21 cellular contexts compared by ENCODE assay signal in the genomic region with DNA sequence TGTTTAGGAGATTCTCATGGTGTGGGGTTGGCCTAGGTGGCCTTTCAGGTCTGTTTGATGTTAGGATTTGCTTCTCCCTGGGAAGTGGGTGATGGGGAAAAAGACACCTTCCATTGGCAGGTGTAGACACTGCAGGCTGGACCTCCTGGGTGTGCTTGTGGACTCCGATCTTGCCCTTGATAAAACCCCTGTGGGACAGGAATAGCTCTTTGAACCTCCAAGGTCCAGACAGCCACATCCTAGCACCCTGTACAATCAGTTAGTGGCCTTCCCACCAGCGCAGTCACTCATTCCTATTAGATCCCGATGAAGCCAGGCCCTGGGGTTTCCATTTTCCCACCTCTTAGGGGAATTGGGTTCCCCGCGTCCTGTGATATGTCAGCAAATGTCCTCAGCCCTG. TPM values are rescaled to one million over a fixed set of nuclear protein-coding genes. Genes with fewer than 3 reads are reported as not detected.
A peak's percentile ranks its signal among the peaks of the same experiment; 100 is the strongest.
DNase-seq lines count a peak whose midpoint lies in the region; ATAC-seq, FAIRE-seq and TF ChIP-seq lines count a peak whose summit lies in the region.
"Had no signal": no experiment of that assay in that cellular context is flagged by ENCODE, and none has a peak within 500 bp of the region (broad histone marks: within the 10 kb centered on the region; RNA-seq: fewer than 3 reads in every experiment).

No MANE protein-coding gene starts in this region.

- H3K4me3 ChIP-seq in HepG2 (replicated peaks in 1 of 3; ENCODE audit: insufficient read depth in 1 of 3, low read depth in 2 of 3, low read length in 3 of 3) (no peak overlapping the region), right lobe of liver (no peak overlapping the region), lower lobe of right lung (no peak overlapping the region), MG63 (no peak overlapping the region)
- H3K4me3 ChIP-seq: A549, HAP-1 had no signal

- no TSS peak for BruUV-seq in HepG2 (replicated peaks; lab: Mats Ljungman, UMichigan)

- 68% methylated on average over 4 of the region's 5 CpGs for WGBS in HepG2 (ENCODE audit: low lambda C conversion rate)
- WGBS in right lobe of liver (ENCODE audit: insufficient coverage, low coverage, low lambda C conversion rate, missing lambda C conversion rate), result 82% methylated on average over 2 of the region's 5 CpGs

- no peaks in the 10 kb centered on the region for H3K9me3 ChIP-seq in HepG2 (ENCODE audit: low read length)
- H3K9me3 ChIP-seq in right lobe of liver, result no peaks in the 10 kb centered on the region
- no peaks in the 10 kb centered on the region for H3K9me3 ChIP-seq in lower lobe of right lung
- H3K9me3 ChIP-seq in MG63, result no peaks in the 10 kb centered on the region
- H3K9me3 ChIP-seq: A549, HAP-1 had no signal

- intact Hi-C loops in HepG2 (cut with micrococcal nuclease; ENCODE audit: unreplicated experiment), result loop anchor here (5.0 kb wide), 1 partner anchor 187 kb away; no protein-coding TSS in a partner anchor
- intact Hi-C loops in right lobe of liver (cut with DNase I), result loop anchor here (5.0 to 10.0 kb wide), 4 partner anchors 370 to 773 kb away; no protein-coding TSS in a partner anchor
- intact Hi-C loops in lower lobe of right lung (cut with DNase I), result no loop called here
- intact Hi-C loops in posterior vena cava (cut with DNase I), result no loop called here

- FAIRE-seq in HepG2 (lab: Jason Lieb, UNC), result peak; percentile 28
- FAIRE-seq: G401.6, GM12892, H54 had no signal

- H3K27ac ChIP-seq in HepG2 (ENCODE audit: extremely low read length, insufficient read depth, low read length) (no peak overlapping the region), right lobe of liver (no peak overlapping the region), lower lobe of right lung (no peak overlapping the region)
- H3K27ac ChIP-seq: A549 had no signal

- CTCF ChIA-PET in HepG2 (lab: Yijun Ruan, JAX; ENCODE audit: low intra/inter-chr PET ratio, low total read pairs), result no interaction called here

- no peak overlapping the region for H2AFZ ChIP-seq in HepG2 (ENCODE audit: low read length)

- no peak overlapping the region for H3K9ac ChIP-seq in HepG2 (ENCODE audit: insufficient read depth, low read depth, low read length)

- peaks cover 67% of the 10 kb centered on the region for H3K4me1 ChIP-seq in HepG2 (ENCODE audit: insufficient read depth, low read length)
- H3K4me1 ChIP-seq in right lobe of liver, result no peaks in the 10 kb centered on the region
- no peaks in the 10 kb centered on the region for H3K4me1 ChIP-seq in lower lobe of right lung

- no peak for TF ChIP-seq POLR2A in HepG2 (IDR thresholded peaks at IDR 0.05; ENCODE audit: insufficient read depth in 1 of 2, low read depth in 2 of 2, low read length in 2 of 2)
- no peak for TF ChIP-seq POLR2A in right lobe of liver (IDR thresholded peaks at IDR 0.05)

- no peaks in the 10 kb centered on the region for H3K79me2 ChIP-seq in HepG2 (ENCODE audit: insufficient read depth, low read length)

- TF ChIP-seq CTCF in HepG2 (CRISPR knock-in tag; IDR thresholded peaks at IDR 0.05) (no peak), right lobe of liver (IDR thresholded peaks at IDR 0.05) (no peak), lower lobe of right lung (IDR thresholded peaks at IDR 0.05) (no peak)

- H3K27me3 ChIP-seq in HepG2 (ENCODE audit: control insufficient read depth in 1 of 2, insufficient read depth in 2 of 2, low read length in 2 of 2) (peaks cover 1 to 6% of the 10 kb centered on the region in 2 experiments; a peak in 1 of 5 replicates), right lobe of liver (no peaks in the 10 kb centered on the region), lower lobe of right lung (ENCODE audit: low read depth) (peaks cover 7% of the 10 kb centered on the region), MG63 (no peaks in the 10 kb centered on the region)

- POLR2A ChIA-PET in HepG2 (lab: Yijun Ruan, JAX), result no interaction called here

- TF ChIP-seq EP300 in HepG2 (IDR thresholded peaks at IDR 0.05; ENCODE audit: low read depth in 2 of 2, low read length in 2 of 2), result no peak
- no peak for TF ChIP-seq EP300 in HepG2 (CRISPR knock-in tag; IDR thresholded peaks at IDR 0.05; ENCODE audit: borderline replicate concordance)

- in situ Hi-C loops in HepG2 (cut with HindIII; ENCODE audit: extremely low pct_ligation_motif_present, low pct_unique_long_range_greater_than_20kb), result no loop called here

- peak; percentile 35; the same call in 2 of the 3 replicates for ATAC-seq in HepG2
- ATAC-seq in right lobe of liver, result no peak
- ATAC-seq in lower lobe of right lung, result no peak
- ATAC-seq: A549 had no signal

- DNase-seq in HepG2 (ENCODE audit: low spot score) (no peak), right lobe of liver (no peak), lower lobe of right lung (peak; percentile 8), posterior vena cava (ENCODE audit: low spot score) (peak; percentile 36), MG63 (no peak), DMS153 (lab: John Stamatoyannopoulos, UW) (no peak)
- no peak for DNase-seq in activated CD8-positive, alpha-beta memory T cell treated with anti-CD3 and anti-CD28 coated beads, Interleukin-2, amount 50 U/mL, for 4 hours
- DNase-seq: 8988T; ACHN; C1 segment of cervical spinal cord; Calu3; CD4-positive, alpha-beta memory T cell; COR-L47; DND-41; GOT3 had no signal

- H3K36me3 ChIP-seq in HepG2 (replicated peaks in 1 of 2; ENCODE audit: control insufficient read depth in 1 of 2, insufficient read depth in 2 of 2, low read length in 2 of 2) (no peaks in the 10 kb centered on the region), right lobe of liver (no peaks in the 10 kb centered on the region), lower lobe of right lung (no peaks in the 10 kb centered on the region), MG63 (no peaks in the 10 kb centered on the region)
- H3K36me3 ChIP-seq: HAP-1 had no signal

- H3K4me2 ChIP-seq in HepG2 (ENCODE audit: low read depth, low read length), result no peak overlapping the region
- H3K4me2 ChIP-seq: A549 had no signal

- H4K20me1 ChIP-seq in HepG2 (ENCODE audit: insufficient read depth, low read length), result no peaks in the 10 kb centered on the region

- TF ChIP-seq RAD21 in HepG2 (CRISPR knock-in tag; IDR thresholded peaks at IDR 0.05), result no peak

RNA-seq across cellular contexts. Expression of gene MEG3, which starts 28.5 kb away (rescaled TPM):
- total RNA-seq in HepG2 (2016; rRNA removed; fragmentation: Illumina TruSeq; extraction: Trizol), result not detected in 2 replicates
- not detected in 2 replicates for total RNA-seq in HepG2 (2016; cell fraction: cytosol; rRNA removed; fragmentation: Illumina TruSeq; extraction: Trizol; ENCODE audit: low read depth)
- not detected in 2 replicates for total RNA-seq in HepG2 (2016; cell fraction: insoluble cytoplasmic fraction; rRNA removed; fragmentation: Illumina TruSeq; extraction: Trizol)
- total RNA-seq in HepG2 (2016; cell fraction: membrane; rRNA removed; fragmentation: Illumina TruSeq; extraction: Trizol), result not detected in 2 replicates
- 0.38 TPM in 1 of 2 replicates, not detected in the other for total RNA-seq in HepG2 (2016; cell fraction: nucleus; rRNA removed; fragmentation: Illumina TruSeq; extraction: Trizol)
- 0.07 and 0.17 TPM in 2 replicates for polyA plus RNA-seq in HepG2 (2011; rRNA removed)
- polyA plus RNA-seq in HepG2 (2011; cell fraction: cytosol; rRNA removed), result 0.03 TPM in 1 of 2 replicates, not detected in the other
- polyA plus RNA-seq in HepG2 (2011; cell fraction: nucleus; rRNA removed), result 0.59 and 0.62 TPM in 2 replicates
- 0.12 TPM in 1 of 2 replicates, not detected in the other for polyA plus RNA-seq in HepG2 (2012)
- not detected in 2 replicates for polyA plus RNA-seq in HepG2 (2016; cell fraction: cytosol; fragmentation: Illumina TruSeq; extraction: Trizol; ENCODE audit: low read depth)
- polyA plus RNA-seq in HepG2 (2016; cell fraction: insoluble cytoplasmic fraction; fragmentation: Illumina TruSeq; extraction: Trizol; ENCODE audit: low read depth), result not detected in 2 replicates
- not detected in 2 replicates for polyA plus RNA-seq in HepG2 (2016; cell fraction: membrane; fragmentation: Illumina TruSeq; extraction: Trizol; ENCODE audit: low read depth)
- polyA plus RNA-seq in HepG2 (2016; cell fraction: nucleus; fragmentation: Illumina TruSeq; extraction: Trizol; ENCODE audit: insufficient read depth, low read depth), result 0.15 TPM in 1 of 2 replicates, not detected in the other
- polyA minus RNA-seq in HepG2 (2011; rRNA and poly(A)+ RNA removed; ENCODE audit: low replicate concordance), result 0.08 TPM in 1 of 2 replicates, not detected in the other
- polyA minus RNA-seq in HepG2 (2011; cell fraction: cytosol; rRNA and poly(A)+ RNA removed), result not detected in 2 replicates
- polyA minus RNA-seq in HepG2 (2011; cell fraction: nucleus; rRNA and poly(A)+ RNA removed), result 0.12 and 0.26 TPM in 2 replicates
- 10 to 100 TPM in 5 of 6 experiments, 1 to 10 TPM in 1; 5.7 to 43.7 (median 23.9) TPM for total RNA-seq in right lobe of liver
- total RNA-seq in lower lobe of right lung, result 16.6 TPM
- 10 to 100 TPM; 56.2 to 99.4 TPM for total RNA-seq in posterior vena cava
- not detected in 2 replicates for total RNA-seq in MG63 (2014; rRNA removed; shearing (Covaris generic); ENCODE audit: low replicate concordance)
- total RNA-seq: Calu3; CD4-positive, alpha-beta memory T cell had no signal
- polyA plus RNA-seq: CD4-positive, alpha-beta memory T cell had no signal

RNA-seq across cellular contexts. Expression of gene RTL1, which starts 49.1 kb away (rescaled TPM):
- total RNA-seq in HepG2 (2016; rRNA removed; fragmentation: Illumina TruSeq; extraction: Trizol), result 0.04 TPM in 1 of 2 replicates, not detected in the other
- not detected in 2 replicates for total RNA-seq in HepG2 (2016; cell fraction: cytosol; rRNA removed; fragmentation: Illumina TruSeq; extraction: Trizol; ENCODE audit: low read depth)
- total RNA-seq in HepG2 (2016; cell fraction: insoluble cytoplasmic fraction; rRNA removed; fragmentation: Illumina TruSeq; extraction: Trizol), result not detected in 2 replicates
- 0.03 TPM in 1 of 2 replicates, not detected in the other for total RNA-seq in HepG2 (2016; cell fraction: membrane; rRNA removed; fragmentation: Illumina TruSeq; extraction: Trizol)
- not detected in 2 replicates for total RNA-seq in HepG2 (2016; cell fraction: nucleus; rRNA removed; fragmentation: Illumina TruSeq; extraction: Trizol)
- not detected in 2 replicates for polyA plus RNA-seq in HepG2 (2011; rRNA removed)
- polyA plus RNA-seq in HepG2 (2011; cell fraction: cytosol; rRNA removed), result 0.01 TPM in 1 of 2 replicates, not detected in the other
- polyA plus RNA-seq in HepG2 (2011; cell fraction: nucleus; rRNA removed), result 0.05 TPM in 1 of 2 replicates, not detected in the other
- 0.03 and 0.05 TPM in 2 replicates for polyA plus RNA-seq in HepG2 (2012)
- not detected in 2 replicates for polyA plus RNA-seq in HepG2 (2016; cell fraction: cytosol; fragmentation: Illumina TruSeq; extraction: Trizol; ENCODE audit: low read depth)
- not detected in 2 replicates for polyA plus RNA-seq in HepG2 (2016; cell fraction: insoluble cytoplasmic fraction; fragmentation: Illumina TruSeq; extraction: Trizol; ENCODE audit: low read depth)
- polyA plus RNA-seq in HepG2 (2016; cell fraction: membrane; fragmentation: Illumina TruSeq; extraction: Trizol; ENCODE audit: low read depth), result 0.05 TPM in 1 of 2 replicates, not detected in the other
- polyA plus RNA-seq in HepG2 (2016; cell fraction: nucleus; fragmentation: Illumina TruSeq; extraction: Trizol; ENCODE audit: insufficient read depth, low read depth), result not detected in 2 replicates
- not detected in 2 replicates for polyA minus RNA-seq in HepG2 (2011; rRNA and poly(A)+ RNA removed; ENCODE audit: low replicate concordance)
- polyA minus RNA-seq in HepG2 (2011; cell fraction: cytosol; rRNA and poly(A)+ RNA removed), result not detected in 2 replicates
- polyA minus RNA-seq in HepG2 (2011; cell fraction: nucleus; rRNA and poly(A)+ RNA removed), result not detected in 2 replicates
- under 1 TPM in 1 of 6 experiments, not detected in 5; 0.04 TPM for total RNA-seq in right lobe of liver
- total RNA-seq in lower lobe of right lung, result not detected
- not detected for total RNA-seq in posterior vena cava
- total RNA-seq in MG63 (2014; rRNA removed; shearing (Covaris generic); ENCODE audit: low replicate concordance), result not detected in 2 replicates
- total RNA-seq: CD4-positive, alpha-beta memory T cell had no signal
- polyA plus RNA-seq: BJ; CD4-positive, alpha-beta memory T cell had no signal

Comparison
In these comparisons a context has a peak if more than half of its experiments do, and no peak if none do; other contexts are left out.
1. DNase-seq: peak in lower lobe of right lung (single experiment) and posterior vena cava (single experiment); none in HepG2 (single experiment), right lobe of liver (0 of 3), MG63 (single experiment), activated CD8-positive, alpha-beta memory T cell treated with anti-CD3 and anti-CD28 coated beads, Interleukin-2, amount 50 U/mL, for 4 hours (single experiment) and DMS153 (single experiment).
2. intact Hi-C loops: an anchor here in HepG2 (5.0 kb wide) and right lobe of liver (5.0 to 10.0 kb wide); none called in lower lobe of right lung and posterior vena cava.